Comparison of ENCODE assay signal across 35 cellular contexts in the genomic region with DNA sequence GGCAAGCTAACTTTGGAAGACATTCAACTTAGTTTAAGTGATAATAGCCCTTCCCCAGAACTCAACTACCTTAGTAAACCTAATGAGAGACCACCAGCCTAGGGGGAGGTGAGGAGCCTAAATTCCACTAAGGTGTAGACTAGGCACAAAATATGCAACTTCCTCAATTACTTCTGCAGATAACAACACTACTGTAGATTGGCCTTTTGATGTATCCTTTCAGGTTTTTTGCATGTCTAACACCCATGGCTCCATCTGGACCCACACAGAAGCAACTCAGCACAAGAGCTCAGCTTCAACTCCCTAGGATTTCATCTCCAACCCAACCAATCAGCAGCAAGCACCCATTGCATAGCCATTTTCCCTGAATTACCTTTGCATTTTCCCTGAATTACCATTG.
"Had no signal": no experiment of that assay in that cellular context is flagged by ENCODE, and none has a peak within 500 bp of the region (broad histone marks: within the 10 kb centered on the region; RNA-seq: fewer than 3 reads in every experiment).

No MANE protein-coding gene starts in this region.

- H3K36me3 ChIP-seq: MG63 had no signal

- H3K27ac ChIP-seq: KMS-11 had no signal

- H3K4me3 ChIP-seq: MG63 had no signal

- H3K9ac ChIP-seq: KMS-11 had no signal

- H3K4me2 ChIP-seq: KMS-11 had no signal

- H3K9me3 ChIP-seq: MG63 had no signal

- DNase-seq: Karpas-422, Kasumi-1, MG63, MM.1S, MV-4-11, NCI-H1048, NCI-H1092, NCI-H1092 treated with DMSO at 0.1 percent for 48 hours, NCI-H1105, NCI-H1105 treated with DMSO at 0.1 percent for 48 hours, NCI-H1417, NCI-H1417 treated with DMSO at 0.1 percent for 48 hours, NCI-H1436, NCI-H1436 treated with DMSO at 0.1 percent for 48 hours, NCI-H146, NCI-H1694, NCI-H1694 treated with DMSO at 0.1 percent for 48 hours, NCI-H187, NCI-H187 treated with DMSO at 0.1 percent for 48 hours, NCI-H1930, NCI-H2029, NCI-H2029 treated with DMSO at 0.1 percent for 48 hours, NCI-H2081, NCI-H2081 treated with DMSO at 0.1 percent for 48 hours, NCI-H2107, NCI-H2171, NCI-H2171 treated with DMSO at 0.1 percent for 48 hours, NCI-H2227 treated with DMSO at 0.1 percent for 48 hours, NCI-H226, NCI-H345, NCI-H446, NCI-H446 treated with DMSO at 0.1 percent for 48 hours, NCI-H510A, NCI-H510A treated with DMSO at 0.1 percent for 48 hours had no signal

- H3K27me3 ChIP-seq: MG63 had no signal
